ENCODE assay signal across 9 cellular contexts in genomic region chr5:65924366-65925093, GRCh38. TPM values are rescaled to one million over a fixed set of nuclear protein-coding genes. Genes with fewer than 3 reads are reported as not detected.
DNase-seq lines count a peak whose midpoint lies in the region; ATAC-seq, FAIRE-seq and TF ChIP-seq lines count a peak whose summit lies in the region.
"Had no signal": no experiment of that assay in that cellular context is flagged by ENCODE, and none has a peak within 500 bp of the region (broad histone marks: within the 10 kb centered on the region; RNA-seq: fewer than 3 reads in every experiment).

No MANE protein-coding gene starts in this region.

- H3K4me1 Mint-ChIP-seq in activated CD4-positive, alpha-beta T cell treated with anti-CD3 and anti-CD28 coated beads, Interleukin-2, amount 10 ng/mL, durations not matched to agents 24 days and 14 days, result peaks cover 17% of the 10 kb centered on the region

- H3K27me3 Mint-ChIP-seq in activated CD4-positive, alpha-beta T cell treated with anti-CD3 and anti-CD28 coated beads, Interleukin-2, amount 10 ng/mL, durations not matched to agents 24 days and 14 days, result peaks cover 17% of the 10 kb centered on the region

- SMC1A ChIA-PET in GM12878 (lab: Charles Lee; ENCODE audit: uncharacterized antibody, unreplicated experiment), result interaction anchor here (0.6 to 2.4 kb wide), 15 partner anchors 12 to 185 kb away, joined by 3 to 5 read pairs (median 3); no protein-coding TSS in a partner anchor

- ATAC-seq in GM12878, result peak; percentile 16
- peak; percentile 31 for ATAC-seq in HepG2
- ATAC-seq in HG03097 (IDR thresholded peaks at IDR 0.05; ENCODE audit: low FRiP score, unreplicated experiment), result no peak

- H3K9me2 ChIP-seq in MM.1S (replicated peaks; ENCODE audit: insufficient read depth, low read length), result no peaks in the 10 kb centered on the region

- H3K36me3 ChIP-seq in MM.1S (replicated peaks; ENCODE audit: insufficient read depth, low read length), result no peaks in the 10 kb centered on the region
- no peaks in the 10 kb centered on the region for H3K36me3 ChIP-seq in GM12878 (ENCODE audit: control insufficient read depth in 2 of 2, insufficient read depth in 2 of 2, low read length in 1 of 2)
- H3K36me3 ChIP-seq in HepG2 (replicated peaks in 1 of 2; ENCODE audit: control insufficient read depth in 1 of 2, insufficient read depth in 2 of 2, low read length in 2 of 2), result no peaks in the 10 kb centered on the region
- no peaks in the 10 kb centered on the region for H3K36me3 ChIP-seq in thymus (ENCODE audit: control insufficient read depth, insufficient read depth)

- RAD21 ChIA-PET in GM12878 (lab: Charles Lee; ENCODE audit: unreplicated experiment), result interaction anchor here (0.6 to 2.0 kb wide), 13 partner anchors 78 to 214 kb away, joined by 3 to 11 read pairs (median 3); no protein-coding TSS in a partner anchor

- H3K9me3 ChIP-seq in MM.1S (replicated peaks; ENCODE audit: insufficient read depth, low read length) (no peaks in the 10 kb centered on the region), GM12878 (replicated peaks; ENCODE audit: control insufficient read depth, insufficient read depth, low read length) (no peaks in the 10 kb centered on the region), HepG2 (ENCODE audit: low read length) (no peaks in the 10 kb centered on the region), thymus (ENCODE audit: control insufficient read depth) (no peaks in the 10 kb centered on the region)

- intact Hi-C loops in activated CD4-positive, alpha-beta T cell treated with anti-CD3 and anti-CD28 coated beads, Interleukin-2, amount 10 ng/mL, durations not matched to agents 24 days and 14 days (cut with micrococcal nuclease), result loop anchor here (1.0 to 10.0 kb wide), 11 partner anchors 38 to 1243 kb away; partner anchors contain the start of genes CENPK, NLN, PPWD1 and SGTB
- intact Hi-C loops in GM12878 (cut with micrococcal nuclease; ENCODE audit: unreplicated experiment), result loop anchor here (5.0 kb wide), 6 partner anchors 38 to 218 kb away; partner anchors contain the start of genes NLN, SGTB and SREK1
- intact Hi-C loops in HepG2 (cut with micrococcal nuclease; ENCODE audit: unreplicated experiment), result loop anchor here (5.0 to 10.0 kb wide), 5 partner anchors 38 to 300 kb away; partner anchors contain the start of genes SHLD3, TRAPPC13 and TRIM23

- POLR2A ChIA-PET in GM12878 (lab: Charles Lee), result interaction anchor here (0.6 to 2.4 kb wide), 9 partner anchors 86 to 989 kb away, joined by 3 to 17 read pairs (median 3); partner anchors contain the start of genes CENPK and PPWD1
- POLR2A ChIA-PET in HepG2 (lab: Yijun Ruan, JAX), result interaction anchor here (0.5 to 1.1 kb wide), 3 partner anchors 9 to 79 kb away, joined by 3 read pairs; no protein-coding TSS in a partner anchor

- H3K4me3 Mint-ChIP-seq in activated CD4-positive, alpha-beta T cell treated with anti-CD3 and anti-CD28 coated beads, Interleukin-2, amount 10 ng/mL, durations not matched to agents 24 days and 14 days, result peak overlapping the region; percentile 77

- WGBS in GM12878 (ENCODE audit: insufficient coverage, insufficient replicate concordance, low lambda C conversion rate, missing lambda C conversion rate), result 13% methylated on average over 22 of the region's 22 CpGs
- 3% methylated on average over 20 of the region's 22 CpGs for WGBS in HepG2 (ENCODE audit: low lambda C conversion rate)
- 8% methylated on average over 22 of the region's 22 CpGs for WGBS in thymus

- no peak for TF ChIP-seq EP300 in GM12878 (IDR thresholded peaks at IDR 0.05; ENCODE audit: borderline replicate concordance in 1 of 2, control insufficient read depth in 1 of 2, low read depth in 2 of 2, low read length in 2 of 2)
- no peak for TF ChIP-seq EP300 in HepG2 (IDR thresholded peaks at IDR 0.05; ENCODE audit: low read depth in 2 of 2, low read length in 2 of 2)
- no peak for TF ChIP-seq EP300 in HepG2 (CRISPR knock-in tag; IDR thresholded peaks at IDR 0.05; ENCODE audit: borderline replicate concordance)

- H3K4me3 ChIP-seq in MM.1S (ENCODE audit: low read length), result peak overlapping the region; percentile 80
- H3K4me3 ChIP-seq in GM12878, result peak overlapping the region; percentile 74
- peak overlapping the region; percentile 73 to 97 (median 85) for H3K4me3 ChIP-seq in HepG2 (replicated peaks in 1 of 3; ENCODE audit: insufficient read depth in 1 of 3, low read depth in 2 of 3, low read length in 3 of 3)
- H3K4me3 ChIP-seq in thymus (ENCODE audit: low read length), result peak overlapping the region; percentile 68

- TF ChIP-seq RAD21 in GM12878 (IDR thresholded peaks at IDR 0.05; ENCODE audit: insufficient read depth, low read depth, low read length), result no peak
- TF ChIP-seq RAD21 in HepG2 (CRISPR knock-in tag; IDR thresholded peaks at IDR 0.05), result no peak

- H3F3A ChIP-seq in MM.1S (ENCODE audit: insufficient read depth, low read length), result peaks cover 27% of the 10 kb centered on the region

- peaks cover 2% of the 10 kb centered on the region for H3K36me3 Mint-ChIP-seq in activated CD4-positive, alpha-beta T cell treated with anti-CD3 and anti-CD28 coated beads, Interleukin-2, amount 10 ng/mL, durations not matched to agents 24 days and 14 days (ENCODE audit: low read depth)

- in situ Hi-C loops in GM12878 (cut with MboI), result no loop called here
- in situ Hi-C loops in HepG2 (cut with HindIII; ENCODE audit: extremely low pct_ligation_motif_present, low pct_unique_long_range_greater_than_20kb), result no loop called here

- H3K27ac ChIP-seq in MM.1S (ENCODE audit: low read length), result peak overlapping the region; percentile 89; the same call in 1 of the 2 replicates
- peak overlapping the region; percentile 90 for H3K27ac ChIP-seq in GM12878 (ENCODE audit: control insufficient read depth, insufficient read depth)
- H3K27ac ChIP-seq in HepG2 (ENCODE audit: extremely low read length, insufficient read depth, low read length), result peak overlapping the region; percentile 94
- H3K27ac ChIP-seq in thymus (ENCODE audit: low read depth), result peak overlapping the region; percentile 99

- TF ChIP-seq CTCF in MM.1S (IDR thresholded peaks at IDR 0.05; ENCODE audit: low read length) (no peak), GM12878 (IDR thresholded peaks at IDR 0.05 in 2 of 3, conservative IDR thresholded peaks at IDR 0.05 in 1 of 3; ENCODE audit: control insufficient read depth in 2 of 3, extremely low read depth in 1 of 3, insufficient read depth in 1 of 3, low read depth in 3 of 3, low read length in 3 of 3) (no peak), HepG2 (CRISPR knock-in tag; IDR thresholded peaks at IDR 0.05) (no peak)

- H3K9me3 Mint-ChIP-seq in activated CD4-positive, alpha-beta T cell treated with anti-CD3 and anti-CD28 coated beads, Interleukin-2, amount 10 ng/mL, durations not matched to agents 24 days and 14 days, result no peaks in the 10 kb centered on the region

- CTCF ChIA-PET in GM12878 (lab: Yijun Ruan, JAX), result interaction anchor here (0.6 to 2.0 kb wide), 5 partner anchors 37 to 185 kb away, joined by 3 to 4 read pairs (median 3); no protein-coding TSS in a partner anchor
- CTCF ChIA-PET in HepG2 (lab: Yijun Ruan, JAX; ENCODE audit: low intra/inter-chr PET ratio, low total read pairs), result no interaction called here

- H3K9ac ChIP-seq in MM.1S (ENCODE audit: low read length) (peak overlapping the region; percentile 81), GM12878 (ENCODE audit: control insufficient read depth, insufficient read depth, low read length) (peak overlapping the region; percentile 94), HepG2 (ENCODE audit: insufficient read depth, low read depth, low read length) (peak overlapping the region; percentile 88)

- H3K27ac Mint-ChIP-seq in activated CD4-positive, alpha-beta T cell treated with anti-CD3 and anti-CD28 coated beads, Interleukin-2, amount 10 ng/mL, durations not matched to agents 24 days and 14 days, result peak overlapping the region; percentile 87

- H3K27me3 ChIP-seq in MM.1S (replicated peaks; ENCODE audit: insufficient read depth, low read length), result 0 out of 2 replicates have a peak, but pooled peaks cover 6% of the 10 kb centered on the region
- no peaks in the 10 kb centered on the region for H3K27me3 ChIP-seq in GM12878 (replicated peaks in 1 of 2; ENCODE audit: control insufficient read depth in 2 of 2, insufficient read depth in 2 of 2, low read length in 1 of 2)
- H3K27me3 ChIP-seq in HepG2 (ENCODE audit: control insufficient read depth in 1 of 2, insufficient read depth in 2 of 2, low read length in 2 of 2), result no peaks in the 10 kb centered on the region; a peak in 1 of 5 replicates
- H3K27me3 ChIP-seq in thymus (ENCODE audit: control insufficient read depth, insufficient read depth), result no peaks in the 10 kb centered on the region

- H2AFZ ChIP-seq in MM.1S (ENCODE audit: low read length), result peak overlapping the region; percentile 89
- peak overlapping the region; percentile 65 for H2AFZ ChIP-seq in GM12878 (ENCODE audit: control insufficient read depth, low read depth, low read length)
- H2AFZ ChIP-seq in HepG2 (ENCODE audit: low read length), result no peak overlapping the region

- FAIRE-seq in GM12878 (lab: Jason Lieb, UNC), result peak; percentile 90
- no peak for FAIRE-seq in HepG2 (lab: Jason Lieb, UNC)
- FAIRE-seq: endometrium had no signal

- H3K4me2 ChIP-seq in MM.1S (ENCODE audit: low read depth, low read length) (peak overlapping the region; percentile 89), GM12878 (ENCODE audit: control insufficient read depth, insufficient read depth) (peak overlapping the region; percentile 53), HepG2 (ENCODE audit: low read depth, low read length) (peak overlapping the region; percentile 87)

- H3K79me2 ChIP-seq in MM.1S (ENCODE audit: low read length) (peaks cover 33% of the 10 kb centered on the region), GM12878 (ENCODE audit: control insufficient read depth, insufficient read depth, low read length) (peaks cover 40% of the 10 kb centered on the region), HepG2 (ENCODE audit: insufficient read depth, low read length) (peaks cover 32% of the 10 kb centered on the region)

- no peak for DNase-seq in activated CD4-positive, alpha-beta T cell treated with anti-CD3 and anti-CD28 coated beads, Interleukin-2, amount 10 ng/mL, durations not matched to agents 24 days and 14 days
- DNase-seq in activated CD4-positive, alpha-beta T cell treated with anti-CD3 and anti-CD28 coated beads, Interleukin-2, amount 50 U/mL, for 1 hour, result no peak
- DNase-seq in MM.1S, result no peak
- DNase-seq in GM12878 (ENCODE audit: low read depth, low spot score), result no peak
- peak; percentile 12 for DNase-seq in HepG2 (ENCODE audit: low spot score)
- no peak for DNase-seq in SK-N-DZ (ENCODE audit: low spot score)

- BruUV-seq in GM12878 (replicated peaks; lab: Mats Ljungman, UMichigan), result TSS peak; percentile 77
- BruUV-seq in HepG2 (replicated peaks; lab: Mats Ljungman, UMichigan), result TSS peak; percentile 80

- no peaks in the 10 kb centered on the region for H4K20me1 ChIP-seq in MM.1S (ENCODE audit: insufficient read depth, low read length)
- H4K20me1 ChIP-seq in GM12878 (ENCODE audit: control insufficient read depth, insufficient read depth), result no peaks in the 10 kb centered on the region
- H4K20me1 ChIP-seq in HepG2 (ENCODE audit: insufficient read depth, low read length), result peaks cover 15% of the 10 kb centered on the region

- H3K4me1 ChIP-seq in MM.1S (ENCODE audit: low read length) (peaks cover 12% of the 10 kb centered on the region), GM12878 (ENCODE audit: control insufficient read depth, insufficient read depth, low read length) (no peaks in the 10 kb centered on the region), HepG2 (ENCODE audit: insufficient read depth, low read length) (peaks cover 35% of the 10 kb centered on the region), thymus (ENCODE audit: control insufficient read depth, insufficient read depth, low read length) (no peaks in the 10 kb centered on the region)

- TF ChIP-seq POLR2A in GM12878 (IDR thresholded peaks at IDR 0.05; ENCODE audit: low read depth, low read length) (no peak), HepG2 (IDR thresholded peaks at IDR 0.05; ENCODE audit: insufficient read depth in 1 of 2, low read depth in 2 of 2, low read length in 2 of 2) (no peak)

RNA-seq across cellular contexts. Expression of gene ERBIN, which starts 1.8 kb away (rescaled TPM):
- total RNA-seq in activated CD4-positive, alpha-beta T cell treated with anti-CD3 and anti-CD28 coated beads, Interleukin-2, amount 10 ng/mL, durations not matched to agents 24 days and 14 days, result 28.6 and 29.2 TPM in 2 replicates
- total RNA-seq in GM12878 (2013; cell fraction: nucleolus; rRNA removed), result 282 and 300 TPM in 2 replicates
- 48.8 and 56.3 TPM in 2 replicates for total RNA-seq in GM12878 (2014; rRNA removed)
- total RNA-seq in GM12878 (2014; rRNA removed; fragmentation: Illumina TruSeq; extraction: Trizol), result 91.1 and 94.6 TPM in 2 replicates
- total RNA-seq in GM12878 (2021), result 55.3 and 65.1 TPM in 2 replicates
- polyA plus RNA-seq in GM12878 (2011; ENCODE audit: low read depth), result 16.8 TPM
- polyA plus RNA-seq in GM12878 (2011; rRNA removed), result 50.0 and 71.4 TPM in 2 replicates
- polyA plus RNA-seq in GM12878 (2011; cell fraction: cytosol; rRNA removed), result 17.7 and 18.8 TPM in 2 replicates
- 27.4 and 30.7 TPM in 2 replicates for polyA plus RNA-seq in GM12878 (2011; cell fraction: nucleus; rRNA removed)
- 32.8 and 35.2 TPM in 2 replicates for polyA plus RNA-seq in GM12878 (2012)
- 61.7 and 84.5 TPM in 2 replicates for polyA plus RNA-seq in GM12878 (2014; fragmentation: Illumina TruSeq; extraction: Trizol)
- 10 to 100 TPM in 1 of 2 experiments, 1 to 10 TPM in 1; 9.5 to 11.5 TPM for polyA plus RNA-seq in GM12878 (2014; fragmentation: Nextera tagmentation; extraction: Ambion mirVana)
- polyA plus RNA-seq in GM12878 (2014; rRNA removed), result 47.5 and 51.0 TPM in 2 replicates
- polyA plus RNA-seq in GM12878 (2016; fragmentation: Nextera tagmentation; extraction: Ambion mirVana), result 10 to 100 TPM; 20.7 to 35.3 TPM
- 80.4 and 113 TPM in 2 replicates for polyA minus RNA-seq in GM12878 (2011; rRNA and poly(A)+ RNA removed)
- polyA minus RNA-seq in GM12878 (2011; cell fraction: cytosol; rRNA and poly(A)+ RNA removed), result 45.2 and 50.1 TPM in 2 replicates
- polyA minus RNA-seq in GM12878 (2011; cell fraction: nucleus; rRNA and poly(A)+ RNA removed), result 111 and 133 TPM in 2 replicates
- 41.7 and 54.8 TPM in 2 replicates for total RNA-seq in HepG2 (2016; rRNA removed; fragmentation: Illumina TruSeq; extraction: Trizol)
- 16.6 and 24.6 TPM in 2 replicates for total RNA-seq in HepG2 (2016; cell fraction: cytosol; rRNA removed; fragmentation: Illumina TruSeq; extraction: Trizol; ENCODE audit: low read depth)
- 37.9 and 53.8 TPM in 2 replicates for total RNA-seq in HepG2 (2016; cell fraction: insoluble cytoplasmic fraction; rRNA removed; fragmentation: Illumina TruSeq; extraction: Trizol)
- total RNA-seq in HepG2 (2016; cell fraction: membrane; rRNA removed; fragmentation: Illumina TruSeq; extraction: Trizol), result 23.2 and 27.1 TPM in 2 replicates
- total RNA-seq in HepG2 (2016; cell fraction: nucleus; rRNA removed; fragmentation: Illumina TruSeq; extraction: Trizol), result 62.6 and 65.3 TPM in 2 replicates
- polyA plus RNA-seq in HepG2 (2011; rRNA removed), result 12.5 and 14.4 TPM in 2 replicates
- 4.9 and 8.6 TPM in 2 replicates for polyA plus RNA-seq in HepG2 (2011; cell fraction: cytosol; rRNA removed)
- 10.5 and 10.8 TPM in 2 replicates for polyA plus RNA-seq in HepG2 (2011; cell fraction: nucleus; rRNA removed)
- polyA plus RNA-seq in HepG2 (2012), result 14.1 and 14.9 TPM in 2 replicates
- 0.44 and 0.64 TPM in 2 replicates for polyA plus RNA-seq in HepG2 (2016; cell fraction: cytosol; fragmentation: Illumina TruSeq; extraction: Trizol; ENCODE audit: low read depth)
- 29.5 and 36.4 TPM in 2 replicates for polyA plus RNA-seq in HepG2 (2016; cell fraction: insoluble cytoplasmic fraction; fragmentation: Illumina TruSeq; extraction: Trizol; ENCODE audit: low read depth)
- 3.4 and 3.9 TPM in 2 replicates for polyA plus RNA-seq in HepG2 (2016; cell fraction: membrane; fragmentation: Illumina TruSeq; extraction: Trizol; ENCODE audit: low read depth)
- polyA plus RNA-seq in HepG2 (2016; cell fraction: nucleus; fragmentation: Illumina TruSeq; extraction: Trizol; ENCODE audit: insufficient read depth, low read depth), result 40.0 and 43.6 TPM in 2 replicates
- 12.0 and 26.9 TPM in 2 replicates for polyA minus RNA-seq in HepG2 (2011; rRNA and poly(A)+ RNA removed; ENCODE audit: low replicate concordance)
- polyA minus RNA-seq in HepG2 (2011; cell fraction: cytosol; rRNA and poly(A)+ RNA removed), result 28.1 and 38.4 TPM in 2 replicates
- polyA minus RNA-seq in HepG2 (2011; cell fraction: nucleus; rRNA and poly(A)+ RNA removed), result 140 and 160 TPM in 2 replicates
- 45.0 TPM for polyA plus RNA-seq in thymus
- polyA plus RNA-seq in SK-N-DZ (2014; cell fraction: cytosol; rRNA removed), result 22.2 TPM in 2 replicates
- 28.5 and 30.4 TPM in 2 replicates for polyA plus RNA-seq in SK-N-DZ (2014; cell fraction: nucleus; rRNA removed)
